ENCODE assay signal across 16 cellular contexts in genomic region chr10:58017719-58018367, GRCh38.
DNase-seq lines count a peak whose midpoint lies in the region; ATAC-seq, FAIRE-seq and TF ChIP-seq lines count a peak whose summit lies in the region.
"Had no signal": no experiment of that assay in that cellular context is flagged by ENCODE, and none has a peak within 500 bp of the region (broad histone marks: within the 10 kb centered on the region; RNA-seq: fewer than 3 reads in every experiment).

No MANE protein-coding gene starts in this region.

- H3K36me3 ChIP-seq in K562 (ENCODE audit: control insufficient read depth, insufficient read depth, low read length), result no peaks in the 10 kb centered on the region
- H3K36me3 ChIP-seq: HAP-1, uterus had no signal

- no peaks in the 10 kb centered on the region for H3K79me2 ChIP-seq in K562 (ENCODE audit: control insufficient read depth, insufficient read depth, low read length)

- POLR2A ChIA-PET in K562 (lab: Yijun Ruan, JAX), result no interaction called here

- TF ChIP-seq EP300 in K562 (IDR thresholded peaks at IDR 0.05; ENCODE audit: low read length), result no peak

- TF ChIP-seq POLR2A in K562 (conservative IDR thresholded peaks at IDR 0.05), result no peak

- intact Hi-C loops in K562 (cut with micrococcal nuclease), result no loop called here

- no peak for TF ChIP-seq RAD21 in K562 (CRISPR knock-in tag; conservative IDR thresholded peaks at IDR 0.05 in 1 of 2, IDR thresholded peaks at IDR 0.05 in 1 of 2)

- no TSS peak for BruUV-seq in K562 (replicated peaks; lab: Mats Ljungman, UMichigan)

- no peak for TF ChIP-seq CTCF in K562 (IDR thresholded peaks at IDR 0.05 in 2 of 3, conservative IDR thresholded peaks at IDR 0.05 in 1 of 3; ENCODE audit: insufficient read depth in 2 of 3, low read depth in 1 of 3, low read length in 3 of 3)

- H3K9me3 ChIP-seq in K562 (replicated peaks; ENCODE audit: control insufficient read depth, insufficient read depth, low read depth, low read length), result no peaks in the 10 kb centered on the region
- H3K9me3 ChIP-seq: HAP-1, uterus had no signal

- in situ Hi-C loops in K562 (cut with MboI), result no loop called here

- H3K27ac ChIP-seq in K562 (ENCODE audit: extremely low read depth, low read depth, low read length), result no peak overlapping the region
- no peak overlapping the region for H3K27ac ChIP-seq in substantia nigra (ENCODE audit: low read depth, low read length, poor library complexity, severe bottlenecking)
- H3K27ac ChIP-seq: skin epidermis, uterus had no signal

- no peaks in the 10 kb centered on the region for H4K20me1 ChIP-seq in K562 (replicated peaks; ENCODE audit: control insufficient read depth, insufficient read depth, low read length)

- ATAC-seq in K562 (no peak), HG02885 (IDR thresholded peaks at IDR 0.05; ENCODE audit: poor library complexity, unreplicated experiment) (no peak), GM18511 (IDR thresholded peaks at IDR 0.05; ENCODE audit: unreplicated experiment) (no peak)
- ATAC-seq: naive thymus-derived CD8-positive, alpha-beta T cell had no signal

- H3K9me1 ChIP-seq in K562 (ENCODE audit: control insufficient read depth, insufficient read depth, low read length), result no peaks in the 10 kb centered on the region

- H3K9ac ChIP-seq in K562 (ENCODE audit: insufficient read depth in 1 of 2, low read depth in 2 of 2, low read length in 2 of 2), result no peak overlapping the region

- no peak overlapping the region for H3K4me3 ChIP-seq in K562
- H3K4me3 ChIP-seq: HAP-1, skin epidermis, uterus had no signal

- no peaks in the 10 kb centered on the region for H3K27me3 ChIP-seq in K562 (ENCODE audit: control insufficient read depth in 2 of 2, insufficient read depth in 2 of 2, low read length in 2 of 2)
- H3K27me3 ChIP-seq: uterus had no signal

- no peak overlapping the region for H2AFZ ChIP-seq in K562 (ENCODE audit: low read depth, low read length)

- WGBS in K562 (ENCODE audit: insufficient coverage, low coverage, missing lambda C conversion rate), result 0% methylated on average over 5 of the region's 5 CpGs

- DNase-seq in AG20443 (ENCODE audit: low spot score), result peak; percentile 67
- peak; percentile 64 for DNase-seq in M059J (ENCODE audit: low read depth)
- DNase-seq in K562 (ENCODE audit: extremely low read depth in 1 of 4, low spot score in 3 of 4), result peak in 1 of 4 experiments; percentile 6
- DNase-seq in iris pigment epithelial cell (ENCODE audit: low read depth), result peak; percentile 89
- DNase-seq in substantia nigra (lab: John Stamatoyannopoulos, UW), result no peak
- no peak for DNase-seq in AML-193 (lab: John Stamatoyannopoulos, UW)
- DNase-seq: COR-L47; KG1; naive thymus-derived CD8-positive, alpha-beta T cell; NCI-H2107; uterus had no signal

- no peaks in the 10 kb centered on the region for H3K4me1 ChIP-seq in K562 (replicated peaks in 1 of 2; ENCODE audit: control insufficient read depth in 2 of 2, insufficient read depth in 2 of 2, low read length in 2 of 2)
- H3K4me1 ChIP-seq: HAP-1, uterus had no signal

- H3K4me2 ChIP-seq in K562 (ENCODE audit: insufficient read depth, low read length), result no peak overlapping the region

- CTCF ChIA-PET in K562 (lab: Yijun Ruan, JAX; ENCODE audit: low intra/inter-chr PET ratio), result no interaction called here

- no peak for FAIRE-seq in K562 (lab: Jason Lieb, UNC)
- FAIRE-seq: keratinocyte had no signal

TF ChIP-seq in K562, 482 proteins besides CTCF, POLR2A, EP300 and RAD21:
- TF ChIP-seq GTF2F1 (IDR thresholded peaks at IDR 0.05; ENCODE audit: low read depth, low read length), result no peak
- TF ChIP-seq GTF2B (IDR thresholded peaks at IDR 0.05; ENCODE audit: extremely low read depth, insufficient read length), result no peak
- peak; percentile 70 for TF ChIP-seq TCF3 (CRISPR knock-in tag; IDR thresholded peaks at IDR 0.05)
- TF ChIP-seq CBFA2T3 (IDR thresholded peaks at IDR 0.05), result peak; percentile 67
- no peak for TF ChIP-seq CBFB (CRISPR knock-in tag; IDR thresholded peaks at IDR 0.05)
- TF ChIP-seq LEF1 (IDR thresholded peaks at IDR 0.05), result peak; percentile 57; the same call in 1 of the 2 replicates
- TF ChIP-seq HMG20B (CRISPR knock-in tag; IDR thresholded peaks at IDR 0.05), result no peak
- 0 out of 2 replicates have a peak, but pooled peaks have one; percentile 26 for TF ChIP-seq NCOR1 (IDR thresholded peaks at IDR 0.05)
- TF ChIP-seq MEF2A (IDR thresholded peaks at IDR 0.05; ENCODE audit: control insufficient read depth, low read depth, low read length), result no peak
- peak; percentile 43; the same call in 1 of the 2 replicates for TF ChIP-seq DPF2 (IDR thresholded peaks at IDR 0.05)
- peak; percentile 78 for TF ChIP-seq ARID1B (IDR thresholded peaks at IDR 0.05)
- TF ChIP-seq FOSL1 (tag; conservative IDR thresholded peaks at IDR 0.05), result peak; percentile 69
- no peak for TF ChIP-seq PML (IDR thresholded peaks at IDR 0.05; ENCODE audit: low read length)
- TF ChIP-seq ATF1 (CRISPR knock-in tag; IDR thresholded peaks at IDR 0.05), result no peak
- TF ChIP-seq ATF1 (tag; IDR thresholded peaks at IDR 0.05), result peak; percentile 35; the same call in 1 of the 2 replicates
- TF ChIP-seq SMARCA4 (IDR thresholded peaks at IDR 0.05), result peak; percentile 32; the same call in 1 of the 2 replicates
- 0 out of 2 replicates have a peak, but pooled peaks have one; percentile 11 for TF ChIP-seq ZBTB17 (CRISPR knock-in tag; IDR thresholded peaks at IDR 0.05)
- TF ChIP-seq ETV6 (IDR thresholded peaks at IDR 0.05; ENCODE audit: borderline replicate concordance in 1 of 2, low read depth in 2 of 2, low read length in 1 of 2), result no peak
- TF ChIP-seq ETV6 (CRISPR knock-in tag; IDR thresholded peaks at IDR 0.05; ENCODE audit: borderline replicate concordance), result no peak
- TF ChIP-seq TAL1 (IDR thresholded peaks at IDR 0.05), result peak; percentile 76
- TF ChIP-seq CBFA2T2 (conservative IDR thresholded peaks at IDR 0.05), result peak; percentile 51; the same call in 1 of the 2 replicates
- TF ChIP-seq ZBTB12 (CRISPR knock-in tag; IDR thresholded peaks at IDR 0.05), result peak; percentile 39
- 0 out of 2 replicates have a peak, but pooled peaks have one; percentile 12 for TF ChIP-seq ZNF23 (CRISPR knock-in tag; IDR thresholded peaks at IDR 0.05)
- TF ChIP-seq RBBP5 (IDR thresholded peaks at IDR 0.05; ENCODE audit: borderline replicate concordance, insufficient read depth, low read length, poor library complexity, severe bottlenecking), result peak; percentile 89
TF ChIP-seq in K562: peak in this region for 15.

Comparison
In these comparisons a context has a peak if more than half of its experiments do, and no peak if none do; other contexts are left out.
1. DNase-seq: peak in AG20443 (single experiment), M059J (single experiment) and iris pigment epithelial cell (single experiment); none in substantia nigra (0 of 49) and AML-193 (0 of 2).